1 cellular context compared by ENCODE assay signal in the genomic region with DNA sequence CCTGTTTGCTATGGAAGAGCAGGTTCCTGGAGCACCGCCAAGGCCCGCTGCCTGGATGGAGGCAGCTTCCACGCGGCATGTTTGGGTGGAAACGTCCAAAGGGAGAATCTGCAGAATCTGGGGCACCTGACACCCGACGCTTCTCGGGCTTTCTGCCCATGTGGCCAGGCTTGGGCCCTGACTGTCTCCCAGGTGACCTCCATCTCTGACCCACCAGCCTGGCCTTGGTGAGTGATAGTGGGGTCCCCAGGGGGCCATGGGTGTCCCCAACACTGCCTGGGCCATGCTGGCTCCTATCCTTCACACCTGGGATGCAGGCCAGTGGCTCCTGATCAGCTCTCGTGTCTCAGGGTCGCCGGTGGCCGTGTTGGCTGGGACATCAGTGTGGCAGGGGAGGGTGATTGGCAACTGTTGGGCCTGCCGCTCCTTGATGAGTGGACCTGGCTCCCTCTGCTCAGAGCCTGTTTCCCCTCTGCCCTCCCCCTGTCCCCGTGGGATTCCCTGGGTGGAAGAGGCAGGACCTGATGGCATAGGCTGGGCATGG.
TF ChIP-seq lines count a peak whose summit lies in the region.

No MANE protein-coding gene starts in this region.

TF ChIP-seq in H1, 55 proteins besides CTCF, POLR2A, EP300 and RAD21:
- no peak for TF ChIP-seq RNF2 (IDR thresholded peaks at IDR 0.05; ENCODE audit: borderline replicate concordance, low read depth, low read length, missing control alignments, poor library complexity, severe bottlenecking)
- no peak for TF ChIP-seq GABPA (IDR thresholded peaks at IDR 0.05; ENCODE audit: borderline replicate concordance, insufficient read depth, low read length)
- no peak for TF ChIP-seq BCL11A (IDR thresholded peaks at IDR 0.05; ENCODE audit: low read depth in 2 of 2, low read length in 2 of 2)
- TF ChIP-seq TEAD4 (IDR thresholded peaks at IDR 0.05; ENCODE audit: low read depth, low read length) = no peak
- TF ChIP-seq POLR2AphosphoS5 (IDR thresholded peaks at IDR 0.05; ENCODE audit: low read depth, low read length) = no peak
- no peak for TF ChIP-seq JUND (IDR thresholded peaks at IDR 0.05; ENCODE audit: low read length)
- no peak for TF ChIP-seq CHD7 (IDR thresholded peaks at IDR 0.05; ENCODE audit: insufficient replicate concordance, low read length)
- TF ChIP-seq SP2 (IDR thresholded peaks at IDR 0.05; ENCODE audit: low read length) = no peak
- TF ChIP-seq NRF1 (IDR thresholded peaks at IDR 0.05; ENCODE audit: low read depth, low read length) = no peak
- TF ChIP-seq CREB1 (IDR thresholded peaks at IDR 0.05) = no peak
TF ChIP-seq in H1: peak in this region for 0.
